In genomic region chr7:47291461-47292051, GRCh38 we compare ENCODE assay signal across 8 cellular contexts.
A peak's percentile ranks its signal among the peaks of the same experiment; 100 is the strongest.
DNase-seq lines count a peak whose midpoint lies in the region; ATAC-seq and TF ChIP-seq lines count a peak whose summit lies in the region.

No MANE protein-coding gene starts in this region.

- H4K91ac ChIP-seq in neuronal stem cell (ENCODE audit: low read depth, low read length, poor library complexity): no peak overlapping the region

- H3K9me3 Mint-ChIP-seq in activated T-helper 17 cell treated with anti-CD3 and anti-CD28 coated beads, Interleukin-2, amount 50 U/mL, for 72 hours: peaks cover 5% of the 10 kb centered on the region

- no peak overlapping the region for H3K4ac ChIP-seq in neuronal stem cell (ENCODE audit: low read length)

- peaks cover 3 to 17% of the 10 kb centered on the region in 2 donors for H3K4me1 ChIP-seq in lung (ENCODE audit: control insufficient read depth in 2 of 2, insufficient read depth in 2 of 2, low read length in 2 of 2)
- no peaks in the 10 kb centered on the region for H3K4me1 ChIP-seq in neuronal stem cell (ENCODE audit: control insufficient read depth in 2 of 2, insufficient read depth in 1 of 2, low read depth in 1 of 2, low read length in 2 of 2)

- H3K4me1 Mint-ChIP-seq in activated T-helper 17 cell treated with anti-CD3 and anti-CD28 coated beads, Interleukin-2, amount 50 U/mL, for 72 hours: no peaks in the 10 kb centered on the region

- H3K9me3 ChIP-seq in lung (ENCODE audit: control insufficient read depth in 2 of 2, insufficient read depth in 1 of 2, low read length in 1 of 2): no peaks in the 10 kb centered on the region
- H3K9me3 ChIP-seq in neuronal stem cell (replicated peaks in 1 of 2; ENCODE audit: control insufficient read depth in 2 of 2, insufficient read depth in 1 of 2, low read depth in 1 of 2, low read length in 2 of 2): no peaks in the 10 kb centered on the region

- no peaks in the 10 kb centered on the region for H3K79me1 ChIP-seq in neuronal stem cell (ENCODE audit: low read depth, low read length)

- H3K18ac ChIP-seq in neuronal stem cell (ENCODE audit: low read length): no peak overlapping the region

- no peak overlapping the region for H2BK15ac ChIP-seq in neuronal stem cell (ENCODE audit: low read length)

- H2BK120ac ChIP-seq in neuronal stem cell (ENCODE audit: low read depth, low read length): no peak overlapping the region

- TF ChIP-seq CTCF in GM20000 (IDR thresholded peaks at IDR 0.05; ENCODE audit: extremely low read depth, missing control alignments) (no peak), lung (IDR thresholded peaks at IDR 0.05; ENCODE audit: control extremely low read depth, extremely low read depth) (no peak)

- H2AK5ac ChIP-seq in neuronal stem cell (ENCODE audit: low read depth, low read length): no peak overlapping the region

- peaks cover 4% of the 10 kb centered on the region for H3K27me3 Mint-ChIP-seq in activated T-helper 17 cell treated with anti-CD3 and anti-CD28 coated beads, Interleukin-2, amount 50 U/mL, for 72 hours

- H4K8ac ChIP-seq in neuronal stem cell (ENCODE audit: low read depth, low read length): no peak overlapping the region

- H3K4me3 ChIP-seq in lung: no peak overlapping the region
- H3K4me3 ChIP-seq in neuronal stem cell (ENCODE audit: low read length in 2 of 2): no peak overlapping the region

- H3K4me3 Mint-ChIP-seq in activated T-helper 17 cell treated with anti-CD3 and anti-CD28 coated beads, Interleukin-2, amount 50 U/mL, for 72 hours: no peak overlapping the region

- peak overlapping the region; percentile 55 to 61 for H3K27ac ChIP-seq in lung (ENCODE audit: low read depth in 1 of 2, low read length in 1 of 2)
- H3K27ac ChIP-seq in neuronal stem cell (replicated peaks; ENCODE audit: low read length): no peak overlapping the region

- H3K36me3 Mint-ChIP-seq in activated T-helper 17 cell treated with anti-CD3 and anti-CD28 coated beads, Interleukin-2, amount 50 U/mL, for 72 hours (ENCODE audit: low read depth): no peaks in the 10 kb centered on the region

- ATAC-seq in HG03521 (IDR thresholded peaks at IDR 0.05; ENCODE audit: unreplicated experiment) (peak; percentile 82), lung (ENCODE audit: insufficient read depth, low FRiP score) (peak; percentile 82)
- peak; percentile 88 for ATAC-seq in activated T-helper 17 cell treated with anti-CD3 and anti-CD28 coated beads, Interleukin-2, amount 50 U/mL, for 72 hours (replicated peaks)

- peak; percentile 92 for DNase-seq in GM04503 (ENCODE audit: low read depth)
- peak; percentile 72 for DNase-seq in GM20000 (ENCODE audit: low spot score)
- no peak for DNase-seq in lung (ENCODE audit: low spot score)
- DNase-seq in neuronal stem cell (ENCODE audit: low spot score): no peak
- DNase-seq in DMS53 (lab: John Stamatoyannopoulos, UW): no peak
- no peak for DNase-seq in occipital lobe (lab: John Stamatoyannopoulos, UW)

- no peak overlapping the region for H2BK12ac ChIP-seq in neuronal stem cell (ENCODE audit: low read length)

- H3K23ac ChIP-seq in neuronal stem cell (ENCODE audit: low read depth, low read length, poor library complexity): no peak overlapping the region

- H3K36me3 ChIP-seq in lung (ENCODE audit: control insufficient read depth in 2 of 2, insufficient read depth in 2 of 2, low read length in 2 of 2): peaks cover 10 to 11% of the 10 kb centered on the region in 2 donors
- peaks cover 27 to 36% of the 10 kb centered on the region in 2 donors for H3K36me3 ChIP-seq in neuronal stem cell (replicated peaks in 1 of 2; ENCODE audit: control insufficient read depth in 2 of 2, insufficient read depth in 2 of 2, low read length in 2 of 2)

- H3K27me3 ChIP-seq in lung (ENCODE audit: control insufficient read depth, insufficient read depth) (no peaks in the 10 kb centered on the region), neuronal stem cell (ENCODE audit: control insufficient read depth in 3 of 3, insufficient read depth in 3 of 3, low read depth in 1 of 3, low read length in 3 of 3) (no peaks in the 10 kb centered on the region)

- no peak overlapping the region for H3K4me2 ChIP-seq in neuronal stem cell (ENCODE audit: insufficient read depth, low read length, poor library complexity, severe bottlenecking)

- H3K9ac ChIP-seq in neuronal stem cell (ENCODE audit: low read depth, low read length, poor library complexity): no peak overlapping the region

- WGBS in lung, 2 donors: 41 to 47% methylated on average over 4 of the region's 4 CpGs
- no CpG with 5 or more reads among the region's 4 CpGs for WGBS in neuronal stem cell (ENCODE audit: extremely low coverage in 2 of 2, insufficient read length in 2 of 2, insufficient replicate concordance in 1 of 2), 2 donors

- no peak overlapping the region for H2AFZ ChIP-seq in neuronal stem cell (ENCODE audit: low read length)

- no peak overlapping the region for H3K27ac Mint-ChIP-seq in activated T-helper 17 cell treated with anti-CD3 and anti-CD28 coated beads, Interleukin-2, amount 50 U/mL, for 72 hours

- no peak overlapping the region for H2BK5ac ChIP-seq in neuronal stem cell (ENCODE audit: low read length)

- no peak overlapping the region for H3K14ac ChIP-seq in neuronal stem cell (ENCODE audit: low read length)

Comparison
In these comparisons a context has a peak if more than half of its experiments do, and no peak if none do; other contexts are left out.
1. DNase-seq: peak in GM04503 (single experiment) and GM20000 (single experiment); none in lung (single experiment), neuronal stem cell (single experiment), DMS53 (single experiment) and occipital lobe (single experiment).
2. Peak in every context shown above with its lines, with median percentiles within 50 percentile points of each other: ATAC-seq.